Comparison of ENCODE assay signal across 24 cellular contexts in genomic region chr11:8674859-8675258, GRCh38. TPM values are rescaled to one million over a fixed set of nuclear protein-coding genes. Genes with fewer than 3 reads are reported as not detected.
DNase-seq lines count a peak whose midpoint lies in the region; ATAC-seq, FAIRE-seq and TF ChIP-seq lines count a peak whose summit lies in the region.
"Had no signal": no experiment of that assay in that cellular context is flagged by ENCODE, and none has a peak within 500 bp of the region (broad histone marks: within the 10 kb centered on the region; RNA-seq: fewer than 3 reads in every experiment).

No MANE protein-coding gene starts in this region.

- H3K9me3 ChIP-seq in A549 (no peaks in the 10 kb centered on the region), IMR-90 (ENCODE audit: control insufficient read depth, insufficient read depth, low read length) (no peaks in the 10 kb centered on the region), H1 (ENCODE audit: insufficient read depth in 2 of 2, low read depth in 1 of 2, low read length in 1 of 2) (no peaks in the 10 kb centered on the region)
- H3K9me3 ChIP-seq: BLaER1 treated with 17β-estradiol and CSF1 and Interleukin-3, amounts not matched to agents 10 nM and 100 nM; Caco-2 had no signal

- no peak overlapping the region for H2AFZ ChIP-seq in IMR-90 (replicated peaks; ENCODE audit: low read length, poor library complexity)
- no peak overlapping the region for H2AFZ ChIP-seq in H1 (ENCODE audit: low read length)

- in situ Hi-C loops in IMR-90 (cut with MboI; ENCODE audit: low sequenced_read_pairs): loop anchor here (25.0 kb wide), 1 partner anchor 462 kb away; no protein-coding TSS in a partner anchor

- H3K23me2 ChIP-seq in H1 (ENCODE audit: low read depth, low read length): no peaks in the 10 kb centered on the region

- no peak overlapping the region for H2BK120ac ChIP-seq in IMR-90 (ENCODE audit: low read depth, low read length)
- H2BK120ac ChIP-seq in H1 (replicated peaks; ENCODE audit: low read depth, low read length): no peak overlapping the region

- H3K79me1 ChIP-seq in IMR-90 (ENCODE audit: low read depth in 1 of 2, low read length in 2 of 2) (peaks cover 0 to 8% of the 10 kb centered on the region in 2 experiments; a peak in 1 of 4 replicates), H1 (ENCODE audit: low read depth, low read length) (no peaks in the 10 kb centered on the region)

- intact Hi-C loops in IMR-90 (cut with micrococcal nuclease): no loop called here

- H2BK15ac ChIP-seq in IMR-90 (ENCODE audit: low read depth, low read length) (no peak overlapping the region), H1 (ENCODE audit: low read length) (no peak overlapping the region)

- H3K4me1 ChIP-seq in A549: peaks cover 16% of the 10 kb centered on the region
- peaks cover 11% of the 10 kb centered on the region for H3K4me1 ChIP-seq in IMR-90 (ENCODE audit: control insufficient read depth, insufficient read depth, low read length)
- H3K4me1 ChIP-seq in H1 (replicated peaks in 1 of 4; ENCODE audit: control insufficient read depth in 3 of 4, insufficient read depth in 4 of 4, low read length in 3 of 4): peaks cover 10 to 20% (median 15%) of the 10 kb centered on the region in 4 experiments; a peak in 6 of 7 replicates
- H3K4me1 ChIP-seq: Caco-2 had no signal

- no peak for DNase-seq in A549 (ENCODE audit: low read depth in 1 of 2, low spot score in 1 of 2)
- no peak for DNase-seq in IMR-90
- no peak for DNase-seq in H1 (ENCODE audit: low read depth in 1 of 2, low spot score in 2 of 2)
- DNase-seq in left lobe of liver (ENCODE audit: low spot score): no peak
- DNase-seq in DMS79 treated with DMSO at 0.1 percent for 48 hours (lab: John Stamatoyannopoulos, UW): no peak
- DNase-seq in AG08395 (ENCODE audit: low spot score): no peak
- DNase-seq in activated gamma-delta T cell (lab: John Stamatoyannopoulos, UW): no peak
- DNase-seq: ACHN; AML-193; Caco-2; Calu3; CD4-positive, alpha-beta T cell; CD8-positive, alpha-beta T cell; DND-41; EL; GDM1 had no signal

- no peak overlapping the region for H2AK9ac ChIP-seq in IMR-90 (replicated peaks; ENCODE audit: low read depth, low read length, poor library complexity)

- H3K27me3 ChIP-seq in IMR-90 (ENCODE audit: control insufficient read depth, insufficient read depth, low read length): no peaks in the 10 kb centered on the region
- no peaks in the 10 kb centered on the region for H3K27me3 ChIP-seq in H1 (replicated peaks in 1 of 4; ENCODE audit: control insufficient read depth in 3 of 4, extremely low read depth in 1 of 4, insufficient read depth in 3 of 4, low read length in 3 of 4)
- H3K27me3 ChIP-seq: BLaER1 treated with 17β-estradiol and CSF1 and Interleukin-3, amounts not matched to agents 10 nM and 100 nM had no signal

- POLR2A ChIA-PET in A549 (lab: Yijun Ruan, JAX): interaction anchor here (2.2 kb wide), 1 partner anchor 8 kb away, joined by 9 read pairs; the partner anchor contains the start of genes RPL27A and TRIM66
- POLR2A ChIA-PET in IMR-90 (lab: Charles Lee; ENCODE audit: unreplicated experiment): interaction anchor here (1.7 kb wide), 1 partner anchor 7 kb away, joined by 4 read pairs; the partner anchor contains the start of genes RPL27A and TRIM66
- POLR2A ChIA-PET in H1 (lab: Charles Lee; ENCODE audit: partially characterized antibody): interaction anchor here (1.2 to 5.0 kb wide), 3 partner anchors 8 to 22 kb away, joined by 4 to 103 read pairs (median 30); partner anchors contain the start of genes RPL27A and TRIM66

- TF ChIP-seq RAD21 in A549 (conservative IDR thresholded peaks at IDR 0.05 in 1 of 2, IDR thresholded peaks at IDR 0.05 in 1 of 2) (no peak), IMR-90 (IDR thresholded peaks at IDR 0.05; ENCODE audit: low read length) (no peak), H1 (IDR thresholded peaks at IDR 0.05 in 1 of 2, conservative IDR thresholded peaks at IDR 0.05 in 1 of 2; ENCODE audit: low read depth in 2 of 2, low read length in 2 of 2) (no peak)

- H2BK5ac ChIP-seq in IMR-90 (ENCODE audit: low read depth, low read length, poor library complexity, severe bottlenecking) (no peak overlapping the region), H1 (ENCODE audit: low read depth, low read length) (no peak overlapping the region)

- H3K4ac ChIP-seq in IMR-90 (ENCODE audit: low read depth, low read length) (no peak overlapping the region), H1 (replicated peaks; ENCODE audit: insufficient read length, low read depth, low read length) (no peak overlapping the region)

- peaks cover 19% of the 10 kb centered on the region for H3K9me1 ChIP-seq in IMR-90 (ENCODE audit: insufficient read depth, low read length)

- no peak for TF ChIP-seq CTCF in A549 (IDR thresholded peaks at IDR 0.05)
- no peak for TF ChIP-seq CTCF in IMR-90 (conservative IDR thresholded peaks at IDR 0.05; ENCODE audit: low read depth, low read length)
- no peak for TF ChIP-seq CTCF in H1 (IDR thresholded peaks at IDR 0.05; ENCODE audit: control extremely low read depth in 1 of 3, insufficient read depth in 1 of 3, low read depth in 1 of 3, low read length in 3 of 3)

- H3K14ac ChIP-seq in IMR-90 (replicated peaks; ENCODE audit: low read depth, low read length) (no peak overlapping the region), H1 (ENCODE audit: insufficient read length) (no peak overlapping the region)

- no peak for FAIRE-seq in A549 (lab: Jason Lieb, UNC)
- FAIRE-seq in H1 (lab: Jason Lieb, UNC): no peak
- FAIRE-seq: D721Med, GM12878, GM12892, GM18507 had no signal

- H3K36me3 ChIP-seq in IMR-90 (ENCODE audit: control insufficient read depth, insufficient read depth, low read length): peaks cover 7% of the 10 kb centered on the region
- H3K36me3 ChIP-seq in H1 (ENCODE audit: control insufficient read depth in 2 of 4, insufficient read depth in 4 of 4, low read length in 3 of 4): no peaks in the 10 kb centered on the region; a peak in 1 of 8 replicates

- TF ChIP-seq POLR2A in A549 (IDR thresholded peaks at IDR 0.05; ENCODE audit: low read length) (no peak), IMR-90 (IDR thresholded peaks at IDR 0.05; ENCODE audit: low read depth, low read length) (no peak), H1 (IDR thresholded peaks at IDR 0.05; ENCODE audit: control extremely low read depth in 1 of 2, low read depth in 2 of 2, low read length in 2 of 2) (no peak)

- H3K56ac ChIP-seq in IMR-90 (ENCODE audit: extremely low read depth, insufficient read depth, low read length) (no peak overlapping the region), H1 (replicated peaks; ENCODE audit: insufficient read length, low read depth, low read length) (no peak overlapping the region)

- WGBS in A549 (ENCODE audit: missing lambda C conversion rate): 68% methylated on average over 2 of the region's 2 CpGs
- WGBS in IMR-90 (ENCODE audit: extremely low coverage in 2 of 2, insufficient read length in 1 of 2), 2 experiments: 100% methylated on average over 1 to 2 of the region's 2 CpGs
- 87 to 100% methylated on average over 2 of the region's 2 CpGs for WGBS in H1 (ENCODE audit: extremely low coverage in 1 of 2, insufficient coverage in 1 of 2, insufficient read length in 1 of 2, insufficient replicate concordance in 2 of 2, low coverage in 1 of 2, low lambda C conversion rate in 2 of 2, missing lambda C conversion rate in 1 of 2), 2 experiments

- CTCF ChIA-PET in A549 (lab: Yijun Ruan, JAX) (interaction anchor here (0.7 to 1.6 kb wide), 3 partner anchors 14 to 71 kb away, joined by 3 to 4 read pairs (median 3); no protein-coding TSS in a partner anchor), IMR-90 (lab: Yijun Ruan, JAX) (no interaction called here), H1 (lab: Charles Lee; ENCODE audit: partially characterized antibody) (interaction anchor here (1.1 to 1.3 kb wide), 2 partner anchors 13 to 73 kb away, joined by 3 read pairs; no protein-coding TSS in a partner anchor)

- no TSS peak for BruUV-seq in IMR-90 (replicated peaks; lab: Mats Ljungman, UMichigan)

- H3K18ac ChIP-seq in IMR-90 (ENCODE audit: low read depth, low read length) (no peak overlapping the region), H1 (ENCODE audit: extremely low read depth, low read length) (no peak overlapping the region)

- dilution Hi-C loops in IMR-90 (cut with HindIII; ENCODE audit: low sequenced_read_pairs, unreplicated experiment): no loop called here

- H3K4me3 ChIP-seq in A549: no peak overlapping the region
- no peak overlapping the region for H3K4me3 ChIP-seq in IMR-90 (ENCODE audit: insufficient read depth, low read depth, low read length)
- H3K4me3 ChIP-seq in H1 (ENCODE audit: extremely low read depth in 1 of 4, insufficient read depth in 2 of 4, low read depth in 3 of 4, low read length in 4 of 4): no peak overlapping the region
- H3K4me3 ChIP-seq: BLaER1 treated with 17β-estradiol and CSF1 and Interleukin-3, amounts not matched to agents 10 nM and 100 nM; GM12878 had no signal

- H3K9ac ChIP-seq in IMR-90 (ENCODE audit: low read depth, low read length) (no peak overlapping the region), H1 (replicated peaks in 1 of 4; ENCODE audit: extremely low read depth in 1 of 4, low read depth in 3 of 4, low read length in 3 of 4) (no peak overlapping the region)
- H3K9ac ChIP-seq: BLaER1 treated with 17β-estradiol and CSF1 and Interleukin-3, amounts not matched to agents 10 nM and 100 nM had no signal

- H4K20me1 ChIP-seq in IMR-90 (ENCODE audit: insufficient read depth, low read length) (no peaks in the 10 kb centered on the region), H1 (replicated peaks in 1 of 2; ENCODE audit: control insufficient read depth in 1 of 2, insufficient read depth in 2 of 2, low read length in 2 of 2) (no peaks in the 10 kb centered on the region)
- H4K20me1 ChIP-seq: BLaER1 treated with 17β-estradiol and CSF1 and Interleukin-3, amounts not matched to agents 10 nM and 100 nM had no signal

- H4K8ac ChIP-seq in IMR-90 (ENCODE audit: low read depth in 2 of 2, low read length in 2 of 2): no peak overlapping the region
- H4K8ac ChIP-seq in H1 (ENCODE audit: extremely low read depth, insufficient read depth, low read length): no peak overlapping the region

- H2AK5ac ChIP-seq in IMR-90 (ENCODE audit: low read depth, low read length): no peak overlapping the region
- no peak overlapping the region for H2AK5ac ChIP-seq in H1 (ENCODE audit: low read depth, low read length)

- no peak for TF ChIP-seq EP300 in A549 (IDR thresholded peaks at IDR 0.05)
- no peak for TF ChIP-seq EP300 in H1 (IDR thresholded peaks at IDR 0.05; ENCODE audit: borderline replicate concordance in 1 of 2, low read depth in 2 of 2, low read length in 2 of 2)

- H3K27ac ChIP-seq in A549: no peak overlapping the region
- no peak overlapping the region for H3K27ac ChIP-seq in IMR-90 (ENCODE audit: insufficient read depth, low read length)
- H3K27ac ChIP-seq in H1 (ENCODE audit: low read depth, low read length): no peak overlapping the region
- H3K27ac ChIP-seq: 22Rv1; BLaER1 treated with 17β-estradiol and CSF1 and Interleukin-3, amounts not matched to agents 10 nM and 100 nM; C4-2B had no signal

- H3K4me2 ChIP-seq in A549: no peak overlapping the region
- H3K4me2 ChIP-seq in IMR-90 (ENCODE audit: low read depth, low read length): no peak overlapping the region
- no peak overlapping the region for H3K4me2 ChIP-seq in H1 (ENCODE audit: insufficient read depth in 1 of 2, low read depth in 2 of 2, low read length in 2 of 2)
- H3K4me2 ChIP-seq: BLaER1 treated with 17β-estradiol and CSF1 and Interleukin-3, amounts not matched to agents 10 nM and 100 nM had no signal

- no peak for ATAC-seq in A549
- ATAC-seq in IMR-90 (ENCODE audit: low read depth): no peak
- ATAC-seq in left lobe of liver: peak; percentile 66
- ATAC-seq in GM19328 (IDR thresholded peaks at IDR 0.05; ENCODE audit: unreplicated experiment): no peak
- ATAC-seq: CD8-positive, alpha-beta T cell; GM12878 had no signal

- no peaks in the 10 kb centered on the region for H3K79me2 ChIP-seq in H1 (ENCODE audit: control insufficient read depth in 1 of 2, insufficient read depth in 2 of 2, low read length in 2 of 2)

- H4K91ac ChIP-seq in IMR-90 (ENCODE audit: insufficient read depth, low read depth, low read length) (no peak overlapping the region), H1 (replicated peaks; ENCODE audit: insufficient read length, low read length) (no peak overlapping the region)

- H2BK12ac ChIP-seq in H1 (ENCODE audit: low read depth, low read length): no peak overlapping the region

- H2BK20ac ChIP-seq in IMR-90 (ENCODE audit: low read depth, low read length) (no peak overlapping the region), H1 (ENCODE audit: low read length) (no peak overlapping the region)

- H4K5ac ChIP-seq in IMR-90 (ENCODE audit: low read depth, low read length) (no peak overlapping the region), H1 (ENCODE audit: insufficient read length, low read depth, low read length) (no peak overlapping the region)

- H3K23ac ChIP-seq in IMR-90 (ENCODE audit: low read depth, low read length) (no peak overlapping the region), H1 (ENCODE audit: insufficient read length) (no peak overlapping the region)

RNA-seq across cellular contexts. Expression of gene TRIM66, which starts 7.6 kb away (rescaled TPM):
- 7.7 and 9.8 TPM in 2 replicates for polyA plus RNA-seq in A549 (2011; rRNA removed)
- 2.9 and 3.5 TPM in 2 replicates for polyA plus RNA-seq in A549 (2012; cell fraction: cytosol; rRNA removed)
- polyA plus RNA-seq in A549 (2012; cell fraction: nucleus; rRNA removed): 16.9 and 21.1 TPM in 2 replicates
- 2.5 to 3.3 TPM (median 3.0 TPM) in 3 replicates for polyA plus RNA-seq in A549 (2017; fragmentation: RNase III; extraction: RNeasy Plus Mini Kit Qiagen cat#74134 plus additional on column Dnase treatment)
- 8.3 and 13.6 TPM in 2 replicates for polyA minus RNA-seq in A549 (2011; rRNA and poly(A)+ RNA removed)
- 3.9 and 5.0 TPM in 2 replicates for total RNA-seq in IMR-90 (2012; rRNA removed)
- polyA plus RNA-seq in IMR-90 (2012; rRNA removed): 4.1 and 4.4 TPM in 2 replicates
- polyA plus RNA-seq in IMR-90 (2012; cell fraction: cytosol; rRNA removed): 1.6 and 3.7 TPM in 2 replicates
- polyA plus RNA-seq in IMR-90 (2012; cell fraction: nucleus; rRNA removed; ENCODE audit: low replicate concordance): 23.4 and 26.7 TPM in 2 replicates
- total RNA-seq in H1 (2021; fragmentation: NEBNext Ultra II Directional; extraction: Animal tissue kit (Norgen Biotek cat#: 25700)): 3.0 and 3.1 TPM in 2 replicates
- polyA plus RNA-seq in H1 (2011; rRNA removed): 3.5 and 4.4 TPM in 2 replicates
- polyA plus RNA-seq in H1 (2011; cell fraction: cytosol; rRNA removed): 4.7 TPM
- polyA plus RNA-seq in H1 (2011; cell fraction: nucleus; rRNA removed): 17.7 TPM
- 3.2 to 4.1 TPM (median 3.7 TPM) in 4 replicates for polyA plus RNA-seq in H1 (2012, experiment 1 of 2)
- polyA plus RNA-seq in H1 (2012, experiment 2 of 2): 0.46 TPM
- polyA plus RNA-seq in H1 (2013, experiment 1 of 2): 2.2 TPM
- 1.5 TPM for polyA plus RNA-seq in H1 (2013, experiment 2 of 2)
- 7.1 and 16.9 TPM in 2 replicates for polyA minus RNA-seq in H1 (2011; rRNA and poly(A)+ RNA removed)
- 2.7 TPM for polyA minus RNA-seq in H1 (2011; cell fraction: cytosol; rRNA and poly(A)+ RNA removed)
- 13.4 TPM for polyA minus RNA-seq in H1 (2011; cell fraction: nucleus; rRNA and poly(A)+ RNA removed)
- total RNA-seq in left lobe of liver: 13.3 TPM

RNA-seq across cellular contexts. Expression of gene RPL27A, which starts 7.7 kb away (rescaled TPM):
- 798 and 804 TPM in 2 replicates for polyA plus RNA-seq in A549 (2011; rRNA removed)
- 609 and 694 TPM in 2 replicates for polyA plus RNA-seq in A549 (2012; cell fraction: cytosol; rRNA removed)
- polyA plus RNA-seq in A549 (2012; cell fraction: nucleus; rRNA removed): 195 and 210 TPM in 2 replicates
- 3,543 to 3,937 TPM (median 3,631 TPM) in 3 replicates for polyA plus RNA-seq in A549 (2017; fragmentation: RNase III; extraction: RNeasy Plus Mini Kit Qiagen cat#74134 plus additional on column Dnase treatment)
- polyA minus RNA-seq in A549 (2011; rRNA and poly(A)+ RNA removed): 298 and 338 TPM in 2 replicates
- total RNA-seq in IMR-90 (2012; rRNA removed): 451 and 786 TPM in 2 replicates
- 849 and 1,003 TPM in 2 replicates for polyA plus RNA-seq in IMR-90 (2012; rRNA removed)
- polyA plus RNA-seq in IMR-90 (2012; cell fraction: cytosol; rRNA removed): 588 and 616 TPM in 2 replicates
- polyA plus RNA-seq in IMR-90 (2012; cell fraction: nucleus; rRNA removed; ENCODE audit: low replicate concordance): 179 and 302 TPM in 2 replicates
- total RNA-seq in H1 (2021; fragmentation: NEBNext Ultra II Directional; extraction: Animal tissue kit (Norgen Biotek cat#: 25700)): 1,756 and 1,761 TPM in 2 replicates
- polyA plus RNA-seq in H1 (2011; rRNA removed): 1,777 and 1,837 TPM in 2 replicates
- polyA plus RNA-seq in H1 (2011; cell fraction: cytosol; rRNA removed): 2,449 TPM
- 879 TPM for polyA plus RNA-seq in H1 (2011; cell fraction: nucleus; rRNA removed)
- polyA plus RNA-seq in H1 (2012, experiment 1 of 2): 2,701 to 2,826 TPM (median 2,726 TPM) in 4 replicates
- 37,839 TPM for polyA plus RNA-seq in H1 (2012, experiment 2 of 2)
- polyA plus RNA-seq in H1 (2013, experiment 1 of 2): 2,237 TPM
- 2,283 TPM for polyA plus RNA-seq in H1 (2013, experiment 2 of 2)
- polyA minus RNA-seq in H1 (2011; rRNA and poly(A)+ RNA removed): 410 and 445 TPM in 2 replicates
- polyA minus RNA-seq in H1 (2011; cell fraction: cytosol; rRNA and poly(A)+ RNA removed): 498 TPM
- polyA minus RNA-seq in H1 (2011; cell fraction: nucleus; rRNA and poly(A)+ RNA removed): 541 TPM
- 215 TPM for total RNA-seq in left lobe of liver

Comparison
In these comparisons a context has a peak if more than half of its experiments do, and no peak if none do; other contexts are left out.
1. Of the 18 proteins assayed by ChIP-seq in both H1 and A549: peak only in H1: none; only in A549: none; in both: MAFK; in neither: 17.